ENCODE assay signal across 8 cellular contexts in the genomic region with DNA sequence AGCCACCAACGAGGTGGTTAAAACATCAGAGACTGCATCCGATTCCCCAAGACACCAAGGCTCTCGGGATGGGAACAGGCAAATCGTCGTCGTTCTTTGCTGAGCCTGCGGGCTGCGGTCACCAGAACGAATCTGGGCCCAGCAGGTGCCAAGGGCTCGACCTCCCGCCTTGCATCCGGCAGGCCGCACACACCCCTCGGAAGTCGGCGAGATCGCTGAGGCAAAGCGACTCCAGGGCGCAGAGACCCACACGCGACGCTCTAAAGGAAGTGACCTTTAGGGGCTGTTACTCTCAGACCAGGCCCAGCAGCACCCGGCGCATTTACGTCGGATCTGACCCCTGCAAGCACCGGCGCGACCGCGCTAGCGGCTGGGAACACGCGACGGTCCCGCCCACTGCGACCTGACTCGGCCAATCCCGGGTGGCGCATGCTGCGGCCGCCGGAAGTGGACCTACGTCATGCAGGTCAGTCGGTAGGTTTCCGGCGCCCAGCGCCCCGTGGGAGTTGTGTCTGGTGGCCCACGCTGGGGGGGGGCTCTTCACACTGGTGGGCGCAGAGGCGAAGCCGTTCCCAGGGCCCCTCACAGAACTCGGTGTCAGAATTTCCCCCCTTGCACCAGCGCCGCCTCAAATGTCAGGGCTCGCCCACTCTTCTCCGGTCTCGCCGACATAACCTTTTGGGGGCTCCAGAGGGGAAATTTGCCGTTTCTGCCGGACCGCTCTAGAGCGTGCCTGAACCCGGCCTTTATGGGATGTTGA. TPM values are rescaled to one million over a fixed set of nuclear protein-coding genes. Genes with fewer than 3 reads are reported as not detected.
DNase-seq lines count a peak whose midpoint lies in the region; ATAC-seq, FAIRE-seq and TF ChIP-seq lines count a peak whose summit lies in the region.

No MANE protein-coding gene starts in this region.

- H3K4me1 Mint-ChIP-seq in activated B cell treated with CpG ODN at 0.5 μM for 24 hours (peaks cover 15% of the 10 kb centered on the region), osteocyte (ENCODE audit: unreplicated experiment) (peaks cover under 1% of the 10 kb centered on the region)

- H3K9ac ChIP-seq in kidney (ENCODE audit: low read length in 2 of 2) = peak overlapping the region; percentile 78 to 87

- peak overlapping the region; percentile 88 to 96 for H3K4me3 ChIP-seq in kidney (ENCODE audit: low read length in 2 of 2)

- H3K27ac ChIP-seq in caudate nucleus (ENCODE audit: low read depth, low read length) (peak overlapping the region; percentile 96), kidney (ENCODE audit: low read depth in 2 of 2, low read length in 2 of 2) (peak overlapping the region; percentile 88 to 92)

- no peaks in the 10 kb centered on the region for H3K9me3 ChIP-seq in kidney (ENCODE audit: control insufficient read depth in 1 of 2, low read length in 2 of 2)

- H3K4me3 Mint-ChIP-seq in activated B cell treated with CpG ODN at 0.5 μM for 24 hours = peak overlapping the region; percentile 89
- H3K4me3 Mint-ChIP-seq in osteocyte (ENCODE audit: unreplicated experiment) = no peak overlapping the region

- TF ChIP-seq CTCF in activated B cell treated with CpG ODN at 0.5 μM for 24 hours (IDR thresholded peaks at IDR 0.05) (no peak), kidney (IDR thresholded peaks at IDR 0.05; ENCODE audit: borderline replicate concordance, extremely low read depth, insufficient read depth) (no peak), osteocyte (IDR thresholded peaks at IDR 0.05) (no peak)

- H3K36me3 Mint-ChIP-seq in activated B cell treated with CpG ODN at 0.5 μM for 24 hours (ENCODE audit: low read depth) (peaks cover 1% of the 10 kb centered on the region), osteocyte (ENCODE audit: unreplicated experiment) (no peaks in the 10 kb centered on the region)

- CTCF ChIA-PET in activated B cell treated with CpG ODN at 0.5 μM for 24 hours (lab: Charles Lee) = interaction anchor here (0.8 kb wide), 1 partner anchor 11 kb away, joined by 3 read pairs; no protein-coding TSS in a partner anchor

- H3K9me3 Mint-ChIP-seq in activated B cell treated with CpG ODN at 0.5 μM for 24 hours (no peaks in the 10 kb centered on the region), osteocyte (ENCODE audit: unreplicated experiment) (no peaks in the 10 kb centered on the region)

- ATAC-seq in HG02943 (IDR thresholded peaks at IDR 0.05; ENCODE audit: low read depth, unreplicated experiment) = peak; percentile 90
- ATAC-seq in activated B cell treated with CpG ODN at 0.5 μM for 24 hours (ENCODE audit: low read depth) = peak; percentile 90

- intact Hi-C loops in activated B cell treated with CpG ODN at 0.5 μM for 24 hours (cut with micrococcal nuclease) = loop anchor here (1.0 to 5.0 kb wide), 2 partner anchors 7 to 42 kb away; partner anchors contain the start of gene PARK7
- intact Hi-C loops in kidney (cut with DNase I) = no loop called here

- DNase-seq in GM18507 (ENCODE audit: extremely low spot score, insufficient read length, low read depth) (peak; percentile 79), NCI-H2107 treated with DMSO at 0.1 percent for 48 hours (lab: John Stamatoyannopoulos, UW; ENCODE audit: unreplicated experiment) (peak; percentile 23), activated B cell treated with CpG ODN at 0.5 μM for 24 hours (peak; percentile 83), caudate nucleus (lab: John Stamatoyannopoulos, UW) (peak; percentile 58 to 98 (median 95)), kidney (peak; percentile 98), osteocyte (ENCODE audit: extremely low spot score, unreplicated experiment) (no peak)
- DNase-seq in stimulated activated CD4-positive, alpha-beta T cell treated with anti-CD3 and anti-CD28 coated beads, Interleukin-2, amount 100 ng/mL, for 24 hours = peak; percentile 84 to 91

- H3K27me3 Mint-ChIP-seq in activated B cell treated with CpG ODN at 0.5 μM for 24 hours (no peaks in the 10 kb centered on the region), osteocyte (ENCODE audit: unreplicated experiment) (peaks cover 4% of the 10 kb centered on the region)

- peak; percentile 99 for FAIRE-seq in GM18507 (lab: Jason Lieb, UNC)
- peak; percentile 11 for FAIRE-seq in kidney (lab: Jason Lieb, UNC)

- peaks cover 3 to 4% of the 10 kb centered on the region in 2 donors for H3K4me1 ChIP-seq in kidney (ENCODE audit: control insufficient read depth in 1 of 2, insufficient read depth in 1 of 2, low read depth in 1 of 2, low read length in 2 of 2)

- POLR2A ChIA-PET in activated B cell treated with CpG ODN at 0.5 μM for 24 hours (lab: Charles Lee) = interaction anchor here (0.5 to 1.1 kb wide), 3 partner anchors 41 to 271 kb away, joined by 4 to 6 read pairs (median 4); no protein-coding TSS in a partner anchor

- H3K27ac Mint-ChIP-seq in activated B cell treated with CpG ODN at 0.5 μM for 24 hours = peak overlapping the region; percentile 95
- H3K27ac Mint-ChIP-seq in osteocyte (ENCODE audit: unreplicated experiment) = no peak overlapping the region

- H3K36me3 ChIP-seq in kidney (ENCODE audit: control insufficient read depth in 1 of 2, insufficient read depth in 2 of 2, low read length in 2 of 2) = no peaks in the 10 kb centered on the region

RNA-seq across cellular contexts. Expression of gene PARK7, which starts 7.5 kb away (rescaled TPM):
- total RNA-seq in activated B cell treated with CpG ODN at 0.5 μM for 24 hours = 242 and 281 TPM in 2 replicates
- total RNA-seq in kidney = 239 TPM
- 481 TPM for polyA plus RNA-seq in kidney (ENCODE audit: insufficient read depth, low read depth, low replicate concordance)
- total RNA-seq in osteocyte = 263 and 264 TPM in 2 replicates

RNA-seq across cellular contexts. Expression of gene TNFRSF9, which starts 13.4 kb away (rescaled TPM):
- total RNA-seq in activated B cell treated with CpG ODN at 0.5 μM for 24 hours (2.2 and 2.5 TPM in 2 replicates), kidney (0.54 TPM), osteocyte (not detected in 2 replicates)
- not detected for polyA plus RNA-seq in kidney (ENCODE audit: insufficient read depth, low read depth, low replicate concordance)
